ENCODE assay signal across 12 cellular contexts in genomic region chr7:106358103-106358663, GRCh38.
A peak's percentile ranks its signal among the peaks of the same experiment; 100 is the strongest.
DNase-seq lines count a peak whose midpoint lies in the region; ATAC-seq and TF ChIP-seq lines count a peak whose summit lies in the region.
"Had no signal": no experiment of that assay in that cellular context is flagged by ENCODE, and none has a peak within 500 bp of the region (broad histone marks: within the 10 kb centered on the region; RNA-seq: fewer than 3 reads in every experiment).

No MANE protein-coding gene starts in this region.

- DNase-seq in SK-MEL-5 (ENCODE audit: low read depth, low spot score), result peak; percentile 97
- DNase-seq in kidney tubule cell (ENCODE audit: low spot score), result peak; percentile 83
- no peak for DNase-seq in GM10266 (ENCODE audit: extremely low spot score)
- DNase-seq in esophagus squamous epithelium (lab: John Stamatoyannopoulos, UW), result no peak
- no peak for DNase-seq in NCI-H446 treated with DMSO at 0.1 percent for 48 hours (lab: John Stamatoyannopoulos, UW)
- DNase-seq in NCI-H345 treated with DMSO at 0.1 percent for 48 hours (lab: John Stamatoyannopoulos, UW; ENCODE audit: unreplicated experiment), result no peak
- DNase-seq: activated CD8-positive, alpha-beta T cell treated with anti-CD3 and anti-CD28 coated beads, Interleukin-2, amount 10 ng/mL, durations not matched to agents 7 days and 5 days; Karpas-422; spleen had no signal

- WGBS in esophagus squamous epithelium, 2 donors, result 39 to 49% methylated on average over 2 of the region's 2 CpGs

- no peaks in the 10 kb centered on the region for H3K9me3 ChIP-seq in esophagus squamous epithelium
- H3K9me3 ChIP-seq: spleen had no signal

- TF ChIP-seq CTCF in GM10266 (IDR thresholded peaks at IDR 0.05; ENCODE audit: control insufficient read depth, insufficient read depth, low read depth, missing control alignments) (no peak), esophagus squamous epithelium (IDR thresholded peaks at IDR 0.05) (no peak)

- no peaks in the 10 kb centered on the region for H3K4me1 ChIP-seq in esophagus squamous epithelium

- intact Hi-C loops in esophagus squamous epithelium (cut with DNase I), result no loop called here

- H3K36me3 ChIP-seq in esophagus squamous epithelium, result no peaks in the 10 kb centered on the region
- H3K36me3 ChIP-seq: spleen had no signal

- TF ChIP-seq POLR2A in esophagus squamous epithelium (IDR thresholded peaks at IDR 0.05), result no peak

- H3K4me3 ChIP-seq in esophagus squamous epithelium, result no peak overlapping the region

- H3K27ac ChIP-seq in esophagus squamous epithelium, result no peak overlapping the region

- ATAC-seq in GM18511 (IDR thresholded peaks at IDR 0.05; ENCODE audit: unreplicated experiment) (peak; percentile 83), HG02588 (IDR thresholded peaks at IDR 0.05; ENCODE audit: unreplicated experiment) (peak; percentile 66)
- ATAC-seq: activated CD8-positive, alpha-beta T cell treated with anti-CD3 and anti-CD28 coated beads, Interleukin-2, amount 10 ng/mL, durations not matched to agents 7 days and 5 days; Panc1 had no signal

- H3K27me3 ChIP-seq in esophagus squamous epithelium, result no peaks in the 10 kb centered on the region

- in situ Hi-C loops in SK-MEL-5 (cut with HindIII; ENCODE audit: low pct_unique_long_range_greater_than_20kb, low sequenced_read_pairs), result no loop called here

Comparison
In these comparisons a context has a peak if more than half of its experiments do, and no peak if none do; other contexts are left out.
1. DNase-seq: peak in SK-MEL-5 (single experiment) and kidney tubule cell (single experiment); none in GM10266 (single experiment), esophagus squamous epithelium (single experiment), NCI-H446 treated with DMSO at 0.1 percent for 48 hours (single experiment) and NCI-H345 treated with DMSO at 0.1 percent for 48 hours (single experiment).